In the genomic region with DNA sequence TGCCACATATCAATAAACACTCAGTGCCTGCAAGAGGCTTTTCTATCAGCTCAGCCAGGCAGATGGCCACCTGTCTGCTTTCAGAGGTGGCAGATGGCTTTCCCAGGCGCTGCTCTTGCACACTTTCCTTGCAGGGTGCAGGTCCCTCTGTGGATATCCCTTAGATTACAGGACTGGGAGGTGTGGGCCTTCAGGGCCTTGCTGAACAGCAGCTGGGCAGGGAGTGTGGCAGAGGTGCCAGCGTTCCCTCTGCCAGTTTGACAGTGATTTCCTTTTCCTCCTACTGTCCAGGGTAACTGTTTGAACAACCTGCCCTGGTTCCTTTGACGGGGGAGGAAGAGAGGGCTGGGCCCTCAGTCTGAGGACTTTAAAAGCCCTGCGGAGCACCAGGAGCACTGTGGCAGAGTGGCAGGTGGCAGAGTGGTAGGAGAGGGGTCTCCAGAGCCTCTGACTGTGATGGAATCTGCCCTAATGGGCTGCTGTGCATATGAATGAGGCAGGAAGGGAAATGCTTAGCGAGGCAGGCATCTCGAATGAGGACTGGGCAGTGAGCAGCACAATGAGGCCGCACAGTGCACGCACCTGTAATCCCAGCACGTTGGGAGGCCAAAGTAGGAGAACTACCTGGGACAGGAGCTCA, we compare ENCODE assay signal across 11 cellular contexts. TPM values are rescaled to one million over a fixed set of nuclear protein-coding genes. Genes with fewer than 3 reads are reported as not detected.
DNase-seq lines count a peak whose midpoint lies in the region; ATAC-seq and TF ChIP-seq lines count a peak whose summit lies in the region.
"Had no signal": no experiment of that assay in that cellular context is flagged by ENCODE, and none has a peak within 500 bp of the region (broad histone marks: within the 10 kb centered on the region; RNA-seq: fewer than 3 reads in every experiment).

No MANE protein-coding gene starts in this region.

- H3K4me3 Mint-ChIP-seq in WTC11, result peak overlapping the region; percentile 22; the same call in 1 of the 2 replicates
- H3K4me3 Mint-ChIP-seq: CD4-positive, CD25-positive, alpha-beta regulatory T cell had no signal

- H3K27me3 Mint-ChIP-seq in WTC11 (ENCODE audit: low read depth), result no peaks in the 10 kb centered on the region
- H3K27me3 Mint-ChIP-seq: CD4-positive, CD25-positive, alpha-beta regulatory T cell; naive thymus-derived CD4-positive, alpha-beta T cell had no signal

- peaks cover 75% of the 10 kb centered on the region for H3K4me1 Mint-ChIP-seq in WTC11

- CTCF ChIA-PET in WTC11 (lab: Charles Lee), result interaction anchor here (0.6 to 2.5 kb wide), 6 partner anchors 15 to 296 kb away, joined by 3 to 12 read pairs (median 4); no protein-coding TSS in a partner anchor

- DNase-seq in COLO668 (lab: John Stamatoyannopoulos, UW; ENCODE audit: unreplicated experiment), result peak; percentile 73
- DNase-seq in NCI-H1694 treated with DMSO at 0.1 percent for 48 hours (lab: John Stamatoyannopoulos, UW), result peak; percentile 75
- peak; percentile 65 for DNase-seq in WTC11 (ENCODE audit: low spot score)
- no peak for DNase-seq in left colon
- DNase-seq in NK-92 treated with Interleukin-12 subunit alpha and Interleukin-12 subunit beta, amount 100 ng/mL, for 24 hours (lab: John Stamatoyannopoulos, UW), result no peak
- DNase-seq in NCI-H748 treated with DMSO at 0.1 percent for 48 hours (lab: John Stamatoyannopoulos, UW), result no peak
- DNase-seq in NCI-H187 (lab: John Stamatoyannopoulos, UW), result no peak
- DNase-seq: CD4-positive, CD25-positive, alpha-beta regulatory T cell; naive thymus-derived CD4-positive, alpha-beta T cell; PC-9 had no signal

- POLR2A ChIA-PET in WTC11 (lab: Charles Lee), result interaction anchor here (0.6 to 1.2 kb wide), 2 partner anchors 29 to 32 kb away, joined by 3 to 4 read pairs; no protein-coding TSS in a partner anchor

- intact Hi-C loops in left colon (cut with DNase I, micrococcal nuclease), result no loop called here

- H3K27ac Mint-ChIP-seq in WTC11, result peak overlapping the region; percentile 98

- no peaks in the 10 kb centered on the region for H3K36me3 Mint-ChIP-seq in WTC11

- peak; percentile 95 for ATAC-seq in WTC11
- ATAC-seq in left colon, result peak; percentile 67
- no peak for ATAC-seq in GM19328 (IDR thresholded peaks at IDR 0.05; ENCODE audit: unreplicated experiment)
- ATAC-seq: naive thymus-derived CD4-positive, alpha-beta T cell had no signal

- TF ChIP-seq CTCF in WTC11 (IDR thresholded peaks at IDR 0.05), result no peak

- no peaks in the 10 kb centered on the region for H3K9me3 Mint-ChIP-seq in WTC11
- H3K9me3 Mint-ChIP-seq: CD4-positive, CD25-positive, alpha-beta regulatory T cell had no signal

TF ChIP-seq in WTC11, 78 proteins besides CTCF, POLR2A, EP300 and RAD21 (continues in another document):
- TF ChIP-seq FOXP4 (CRISPR knock-in tag; IDR thresholded peaks at IDR 0.05) (peak; percentile 69; the same call in 1 of the 2 replicates), FOXK1 (CRISPR knock-in tag; IDR thresholded peaks at IDR 0.05) (peak; percentile 50; the same call in 1 of the 2 replicates), ZBTB43 (CRISPR knock-in tag; IDR thresholded peaks at IDR 0.05) (no peak), ESRRA (CRISPR knock-in tag; IDR thresholded peaks at IDR 0.05; ENCODE audit: borderline replicate concordance) (no peak), ZNF512 (CRISPR knock-in tag; IDR thresholded peaks at IDR 0.05; ENCODE audit: borderline replicate concordance) (no peak), GTF2I (CRISPR knock-in tag; conservative IDR thresholded peaks at IDR 0.05) (no peak), RELA (CRISPR knock-in tag; IDR thresholded peaks at IDR 0.05; ENCODE audit: borderline replicate concordance) (peak; percentile 46; the same call in 1 of the 2 replicates)
- TF ChIP-seq, protein P1, sequence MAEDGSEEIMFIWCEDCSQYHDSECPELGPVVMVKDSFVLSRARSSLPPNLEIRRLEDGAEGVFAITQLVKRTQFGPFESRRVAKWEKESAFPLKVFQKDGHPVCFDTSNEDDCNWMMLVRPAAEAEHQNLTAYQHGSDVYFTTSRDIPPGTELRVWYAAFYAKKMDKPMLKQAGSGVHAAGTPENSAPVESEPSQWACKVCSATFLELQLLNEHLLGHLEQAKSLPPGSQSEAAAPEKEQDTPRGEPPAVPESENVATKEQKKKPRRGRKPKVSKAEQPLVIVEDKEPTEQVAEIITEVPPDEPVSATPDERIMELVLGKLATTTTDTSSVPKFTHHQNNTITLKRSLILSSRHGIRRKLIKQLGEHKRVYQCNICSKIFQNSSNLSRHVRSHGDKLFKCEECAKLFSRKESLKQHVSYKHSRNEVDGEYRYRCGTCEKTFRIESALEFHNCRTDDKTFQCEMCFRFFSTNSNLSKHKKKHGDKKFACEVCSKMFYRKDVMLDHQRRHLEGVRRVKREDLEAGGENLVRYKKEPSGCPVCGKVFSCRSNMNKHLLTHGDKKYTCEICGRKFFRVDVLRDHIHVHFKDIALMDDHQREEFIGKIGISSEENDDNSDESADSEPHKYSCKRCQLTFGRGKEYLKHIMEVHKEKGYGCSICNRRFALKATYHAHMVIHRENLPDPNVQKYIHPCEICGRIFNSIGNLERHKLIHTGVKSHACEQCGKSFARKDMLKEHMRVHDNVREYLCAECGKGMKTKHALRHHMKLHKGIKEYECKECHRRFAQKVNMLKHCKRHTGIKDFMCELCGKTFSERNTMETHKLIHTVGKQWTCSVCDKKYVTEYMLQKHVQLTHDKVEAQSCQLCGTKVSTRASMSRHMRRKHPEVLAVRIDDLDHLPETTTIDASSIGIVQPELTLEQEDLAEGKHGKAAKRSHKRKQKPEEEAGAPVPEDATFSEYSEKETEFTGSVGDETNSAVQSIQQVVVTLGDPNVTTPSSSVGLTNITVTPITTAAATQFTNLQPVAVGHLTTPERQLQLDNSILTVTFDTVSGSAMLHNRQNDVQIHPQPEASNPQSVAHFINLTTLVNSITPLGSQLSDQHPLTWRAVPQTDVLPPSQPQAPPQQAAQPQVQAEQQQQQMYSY (CRISPR knock-in tag; IDR thresholded peaks at IDR 0.05), result no peak
- TF ChIP-seq, protein P2, sequence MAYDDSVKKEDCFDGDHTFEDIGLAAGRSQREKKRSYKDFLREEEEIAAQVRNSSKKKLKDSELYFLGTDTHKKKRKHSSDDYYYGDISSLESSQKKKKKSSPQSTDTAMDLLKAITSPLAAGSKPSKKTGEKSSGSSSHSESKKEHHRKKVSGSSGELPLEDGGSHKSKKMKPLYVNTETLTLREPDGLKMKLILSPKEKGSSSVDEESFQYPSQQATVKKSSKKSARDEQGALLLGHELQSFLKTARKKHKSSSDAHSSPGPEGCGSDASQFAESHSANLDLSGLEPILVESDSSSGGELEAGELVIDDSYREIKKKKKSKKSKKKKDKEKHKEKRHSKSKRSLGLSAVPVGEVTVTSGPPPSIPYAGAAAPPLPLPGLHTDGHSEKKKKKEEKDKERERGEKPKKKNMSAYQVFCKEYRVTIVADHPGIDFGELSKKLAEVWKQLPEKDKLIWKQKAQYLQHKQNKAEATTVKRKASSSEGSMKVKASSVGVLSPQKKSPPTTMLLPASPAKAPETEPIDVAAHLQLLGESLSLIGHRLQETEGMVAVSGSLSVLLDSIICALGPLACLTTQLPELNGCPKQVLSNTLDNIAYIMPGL (CRISPR knock-in tag; IDR thresholded peaks at IDR 0.05), result no peak

RNA-seq across cellular contexts. Expression of gene ABHD12, which starts 34.2 kb away (rescaled TPM):
- 63.1 to 68.7 TPM (median 68.2 TPM) in 3 replicates for total RNA-seq in WTC11 (2021)
- 10 to 100 TPM; 42.4 to 76.1 TPM for total RNA-seq in left colon

RNA-seq across cellular contexts. Expression of gene GINS1, which starts 51.1 kb away (rescaled TPM):
- total RNA-seq in WTC11 (2021) (69.8 to 71.6 TPM (median 70.4 TPM) in 3 replicates), left colon (1 to 10 TPM; 2.7 to 5.0 TPM)

Comparison
In these comparisons a context has a peak if more than half of its experiments do, and no peak if none do; other contexts are left out.
1. DNase-seq: peak in COLO668 (single experiment), NCI-H1694 treated with DMSO at 0.1 percent for 48 hours (single experiment) and WTC11 (single experiment); none in left colon (0 of 2), NK-92 treated with Interleukin-12 subunit alpha and Interleukin-12 subunit beta, amount 100 ng/mL, for 24 hours (single experiment), NCI-H748 treated with DMSO at 0.1 percent for 48 hours (single experiment) and NCI-H187 (0 of 2).
2. RNA of gene GINS1, which starts 51.1 kb away (total RNA-seq): 69.8 to 71.6 TPM in WTC11; 2.7 to 5.0 TPM in left colon; every median in the first group is over 10 times any median in the second.